In genomic region chr20:36548006-36548315, GRCh38 we compare ENCODE assay signal across 11 cellular contexts. TPM values are rescaled to one million over a fixed set of nuclear protein-coding genes. Genes with fewer than 3 reads are reported as not detected.
DNase-seq lines count a peak whose midpoint lies in the region; ATAC-seq, FAIRE-seq and TF ChIP-seq lines count a peak whose summit lies in the region.
"Had no signal": no experiment of that assay in that cellular context is flagged by ENCODE, and none has a peak within 500 bp of the region (broad histone marks: within the 10 kb centered on the region; RNA-seq: fewer than 3 reads in every experiment).

No MANE protein-coding gene starts in this region.

- H2AK5ac ChIP-seq in mesendoderm (ENCODE audit: low read length) = no peak overlapping the region

- no peak overlapping the region for H3K23ac ChIP-seq in mesendoderm (ENCODE audit: low read length)

- in situ Hi-C loops in GM13977 (cut with MboI; ENCODE audit: low pct_unique_long_range_greater_than_20kb, low sequenced_read_pairs, unreplicated experiment) = no loop called here
- in situ Hi-C loops in astrocyte of the cerebellum (cut with HindIII; ENCODE audit: low sequenced_read_pairs) = no loop called here

- H3K79me1 ChIP-seq in mesendoderm (ENCODE audit: low read length) = peaks cover 8% of the 10 kb centered on the region

- no peak for TF ChIP-seq POLR2A in GM12891 (IDR thresholded peaks at IDR 0.05; ENCODE audit: low read depth, low read length)

- no CpG with 5 or more reads among the region's 12 CpGs for WGBS in mesendoderm (ENCODE audit: extremely low coverage, insufficient coverage, low lambda C conversion rate)

- no peak overlapping the region for H3K56ac ChIP-seq in mesendoderm (ENCODE audit: low read length)

- H4K8ac ChIP-seq in mesendoderm (ENCODE audit: low read depth, low read length) = no peak overlapping the region

- H3K27me3 ChIP-seq in BJ (ENCODE audit: control insufficient read depth, insufficient read depth, low read length) = no peaks in the 10 kb centered on the region
- no peaks in the 10 kb centered on the region for H3K27me3 ChIP-seq in mesendoderm (ENCODE audit: insufficient read depth, low read length, poor library complexity)

- H4K5ac ChIP-seq in mesendoderm (ENCODE audit: low read length) = no peak overlapping the region

- H2BK120ac ChIP-seq in mesendoderm (ENCODE audit: low read depth, low read length) = no peak overlapping the region

- H3K36me3 ChIP-seq in BJ (ENCODE audit: control insufficient read depth, insufficient read depth, low read length) (peaks cover 41% of the 10 kb centered on the region), mesendoderm (ENCODE audit: control insufficient read depth, insufficient read depth, low read length) (peaks cover 1% of the 10 kb centered on the region)

- H3K4ac ChIP-seq in mesendoderm (ENCODE audit: low read depth, low read length) = no peak overlapping the region

- peaks cover 4% of the 10 kb centered on the region for H3K4me1 ChIP-seq in mesendoderm (ENCODE audit: control insufficient read depth, low read depth, low read length)

- no peak overlapping the region for H3K9ac ChIP-seq in mesendoderm (ENCODE audit: low read length)

- no peak overlapping the region for H2BK15ac ChIP-seq in mesendoderm (replicated peaks; ENCODE audit: low read depth)

- POLR2A ChIA-PET in BJ (lab: Charles Lee) = no interaction called here

- H2BK5ac ChIP-seq in mesendoderm (ENCODE audit: low read length) = no peak overlapping the region

- no peak for FAIRE-seq in GM12891 (lab: Jason Lieb, UNC)

- no peak overlapping the region for H3K4me2 ChIP-seq in mesendoderm (ENCODE audit: low read length)

- TF ChIP-seq CTCF in BJ (IDR thresholded peaks at IDR 0.05; ENCODE audit: insufficient read depth, low read depth, low read length) (peak; percentile 24), GM13977 (IDR thresholded peaks at IDR 0.05; ENCODE audit: extremely low read depth, insufficient read depth, missing control alignments) (peak; percentile 14), astrocyte of the cerebellum (IDR thresholded peaks at IDR 0.05; ENCODE audit: low read depth, low read length, missing control alignments) (peak; percentile 44)

- no peak for ATAC-seq in HG03139 (IDR thresholded peaks at IDR 0.05; ENCODE audit: unreplicated experiment)
- ATAC-seq: stimulated activated naive B cell treated with anti-CD40 and anti-IgM and Interleukin-4, amounts not matched to agents 10 μg/mL and 1 μg/mL and 100 μg/mL, for 72 hours had no signal

- no peak for DNase-seq in BJ (ENCODE audit: low read depth)
- no peak for DNase-seq in GM13977 (ENCODE audit: low spot score)
- DNase-seq in astrocyte of the cerebellum (ENCODE audit: low read depth) = no peak
- DNase-seq in mesendoderm = peak; percentile 69
- DNase-seq in GM12891 (ENCODE audit: insufficient read length, low spot score) = no peak
- DNase-seq in NCI-H510A treated with DMSO at 0.1 percent for 48 hours (lab: John Stamatoyannopoulos, UW) = no peak
- DNase-seq: activated B cell treated with CpG ODN at 0.5 μM for 24 hours; NCI-H2227 treated with DMSO at 0.1 percent for 48 hours; stimulated activated CD4-positive, alpha-beta T cell treated with anti-CD3 and anti-CD28 coated beads, Interleukin-1b, Interleukin-23, amount 100 ng/mL, for 48 hours; stimulated activated naive B cell treated with anti-CD40 and anti-IgM and Interleukin-4, amounts not matched to agents 10 μg/mL and 1 μg/mL and 100 μg/mL, for 72 hours had no signal

- no peak overlapping the region for H3K4me3 ChIP-seq in BJ (ENCODE audit: low read depth, low read length)
- no peak overlapping the region for H3K4me3 ChIP-seq in astrocyte of the cerebellum (ENCODE audit: low read depth, low read length)
- H3K4me3 ChIP-seq in mesendoderm (ENCODE audit: low read length) = no peak overlapping the region

- H3K79me2 ChIP-seq in mesendoderm (ENCODE audit: control insufficient read depth, insufficient read depth, low read length) = peaks cover 8% of the 10 kb centered on the region

- H3K18ac ChIP-seq in mesendoderm (ENCODE audit: low read length) = no peak overlapping the region

- no peak overlapping the region for H3K27ac ChIP-seq in mesendoderm (ENCODE audit: low read depth, low read length)

- CTCF ChIA-PET in BJ (lab: Yijun Ruan, JAX) = interaction anchor here (1.5 kb wide), 1 partner anchor 345 kb away, joined by 4 read pairs; no protein-coding TSS in a partner anchor

TF ChIP-seq in GM12891, 5 proteins besides CTCF, POLR2A, EP300 and RAD21:
- TF ChIP-seq PAX5 (IDR thresholded peaks at IDR 0.05; ENCODE audit: insufficient read depth, low read length, severe bottlenecking) = no peak
TF ChIP-seq in GM12891: peak in this region for 0.

RNA-seq across cellular contexts. Expression of gene MYL9, which starts 6.6 kb away (rescaled TPM):
- 445 and 673 TPM in 2 replicates for polyA plus RNA-seq in BJ (2011; rRNA removed)
- 572 and 608 TPM in 2 replicates for polyA minus RNA-seq in BJ (2011; rRNA and poly(A)+ RNA removed)
- polyA plus RNA-seq in mesendoderm (2013, experiment 1 of 2) = 265 TPM
- polyA plus RNA-seq in mesendoderm (2013, experiment 2 of 2) = 287 TPM
- polyA plus RNA-seq in GM12891 (2012; ENCODE audit: low read depth, missing spikeins) = 16.3 TPM

RNA-seq across cellular contexts. Expression of gene TGIF2, which starts 25.4 kb away (rescaled TPM):
- polyA plus RNA-seq in BJ (2011; rRNA removed) = 8.3 and 10.8 TPM in 2 replicates
- 9.2 and 15.1 TPM in 2 replicates for polyA minus RNA-seq in BJ (2011; rRNA and poly(A)+ RNA removed)
- 68.5 TPM for polyA plus RNA-seq in mesendoderm (2013, experiment 1 of 2)
- polyA plus RNA-seq in mesendoderm (2013, experiment 2 of 2) = 65.7 TPM
- polyA plus RNA-seq in GM12891 (2012; ENCODE audit: low read depth, missing spikeins) = 10.3 TPM

RNA-seq across cellular contexts. Expression of gene RAB5IF, which starts 57.6 kb away (rescaled TPM):
- polyA plus RNA-seq in BJ (2011; rRNA removed) = 92.4 and 138 TPM in 2 replicates
- 22.7 and 36.8 TPM in 2 replicates for polyA minus RNA-seq in BJ (2011; rRNA and poly(A)+ RNA removed)
- polyA plus RNA-seq in mesendoderm (2013, experiment 1 of 2) = 152 TPM
- 148 TPM for polyA plus RNA-seq in mesendoderm (2013, experiment 2 of 2)
- 69.0 TPM for polyA plus RNA-seq in GM12891 (2012; ENCODE audit: low read depth, missing spikeins)
